In genomic region chr15:68484696-68485400, GRCh38 we compare ENCODE assay signal across 14 cellular contexts. TPM values are rescaled to one million over a fixed set of nuclear protein-coding genes. Genes with fewer than 3 reads are reported as not detected.
A peak's percentile ranks its signal among the peaks of the same experiment; 100 is the strongest.
DNase-seq lines count a peak whose midpoint lies in the region; ATAC-seq, FAIRE-seq and TF ChIP-seq lines count a peak whose summit lies in the region.
"Had no signal": no experiment of that assay in that cellular context is flagged by ENCODE, and none has a peak within 500 bp of the region (broad histone marks: within the 10 kb centered on the region; RNA-seq: fewer than 3 reads in every experiment).

No MANE protein-coding gene starts in this region.

- peaks cover 40% of the 10 kb centered on the region for H3K4me1 Mint-ChIP-seq in astrocyte (ENCODE audit: low read depth, unreplicated experiment)
- no peaks in the 10 kb centered on the region for H3K4me1 Mint-ChIP-seq in activated naive CD4-positive, alpha-beta T cell treated with anti-CD3 and anti-CD28 coated beads, Interleukin-2, amount 10 ng/mL, durations not matched to agents 7 days and 5 days
- H3K4me1 Mint-ChIP-seq in natural killer cell treated with Interleukin-12 subunit alpha and Interleukin-12 subunit beta and Interleukin-15 and Interleukin-18, amount 100 ng/mL, for 72 hours (ENCODE audit: low read depth in 2 of 2), result no peaks in the 10 kb centered on the region
- H3K4me1 Mint-ChIP-seq: naive B cell had no signal

- no peaks in the 10 kb centered on the region for H3K36me3 Mint-ChIP-seq in astrocyte (ENCODE audit: low read depth, unreplicated experiment)
- H3K36me3 Mint-ChIP-seq in activated naive CD4-positive, alpha-beta T cell treated with anti-CD3 and anti-CD28 coated beads, Interleukin-2, amount 10 ng/mL, durations not matched to agents 7 days and 5 days, result no peaks in the 10 kb centered on the region
- H3K36me3 Mint-ChIP-seq in natural killer cell treated with Interleukin-12 subunit alpha and Interleukin-12 subunit beta and Interleukin-15 and Interleukin-18, amount 100 ng/mL, for 72 hours, result no peaks in the 10 kb centered on the region
- H3K36me3 Mint-ChIP-seq: naive B cell had no signal

- CTCF ChIA-PET in activated naive CD4-positive, alpha-beta T cell treated with anti-CD3 and anti-CD28 coated beads, Interleukin-2, amount 10 ng/mL, durations not matched to agents 7 days and 5 days (lab: Charles Lee), result no interaction called here

- H3K79me2 ChIP-seq in astrocyte (ENCODE audit: insufficient read depth, low read length), result no peaks in the 10 kb centered on the region

- no peak for TF ChIP-seq POLR2A in H54 (IDR thresholded peaks at IDR 0.05; ENCODE audit: low read depth, low read length)
- no peak for TF ChIP-seq POLR2A in tibial nerve (IDR thresholded peaks at IDR 0.05)

- H3K36me3 ChIP-seq in astrocyte (ENCODE audit: insufficient read depth, low read length) (no peaks in the 10 kb centered on the region), tibial nerve (no peaks in the 10 kb centered on the region)

- no peak overlapping the region for H3K4me3 Mint-ChIP-seq in astrocyte (ENCODE audit: unreplicated experiment)
- no peak overlapping the region for H3K4me3 Mint-ChIP-seq in activated naive CD4-positive, alpha-beta T cell treated with anti-CD3 and anti-CD28 coated beads, Interleukin-2, amount 10 ng/mL, durations not matched to agents 7 days and 5 days
- H3K4me3 Mint-ChIP-seq in natural killer cell treated with Interleukin-12 subunit alpha and Interleukin-12 subunit beta and Interleukin-15 and Interleukin-18, amount 100 ng/mL, for 72 hours, result no peak overlapping the region
- H3K4me3 Mint-ChIP-seq: activated CD8-positive, alpha-beta T cell treated with anti-CD3 and anti-CD28 coated beads, Interleukin-2, amount 10 ng/mL, durations not matched to agents 7 days and 5 days; naive B cell had no signal

- peak overlapping the region; percentile 39 for H2AFZ ChIP-seq in astrocyte (ENCODE audit: low read depth, low read length)

- H3K27ac ChIP-seq in astrocyte (ENCODE audit: low read depth, low read length), result peak overlapping the region; percentile 73
- H3K27ac ChIP-seq in tibial nerve, result peak overlapping the region in 3 of 4 donors; percentile 38 to 86 (median 78)

- H3K27me3 ChIP-seq in astrocyte (ENCODE audit: insufficient read depth, low read length) (no peaks in the 10 kb centered on the region), tibial nerve (no peaks in the 10 kb centered on the region)

- H3K27me3 Mint-ChIP-seq in astrocyte (ENCODE audit: low read depth, unreplicated experiment), result no peaks in the 10 kb centered on the region
- H3K27me3 Mint-ChIP-seq in activated naive CD4-positive, alpha-beta T cell treated with anti-CD3 and anti-CD28 coated beads, Interleukin-2, amount 10 ng/mL, durations not matched to agents 7 days and 5 days, result peaks cover 56% of the 10 kb centered on the region
- H3K27me3 Mint-ChIP-seq in natural killer cell treated with Interleukin-12 subunit alpha and Interleukin-12 subunit beta and Interleukin-15 and Interleukin-18, amount 100 ng/mL, for 72 hours, result peaks cover 18 to 29% of the 10 kb centered on the region in 2 donors

- H4K20me1 ChIP-seq in astrocyte (ENCODE audit: insufficient read depth, low read length), result no peaks in the 10 kb centered on the region

- peak overlapping the region; percentile 71 for H3K9ac ChIP-seq in astrocyte (ENCODE audit: low read length)

- H3K27ac Mint-ChIP-seq in astrocyte (ENCODE audit: unreplicated experiment), result peak overlapping the region; percentile 89
- no peak overlapping the region for H3K27ac Mint-ChIP-seq in activated naive CD4-positive, alpha-beta T cell treated with anti-CD3 and anti-CD28 coated beads, Interleukin-2, amount 10 ng/mL, durations not matched to agents 7 days and 5 days
- H3K27ac Mint-ChIP-seq in natural killer cell treated with Interleukin-12 subunit alpha and Interleukin-12 subunit beta and Interleukin-15 and Interleukin-18, amount 100 ng/mL, for 72 hours, result no peak overlapping the region
- H3K27ac Mint-ChIP-seq: activated CD8-positive, alpha-beta T cell treated with anti-CD3 and anti-CD28 coated beads, Interleukin-2, amount 10 ng/mL, durations not matched to agents 7 days and 5 days had no signal

- no peaks in the 10 kb centered on the region for H3K9me3 ChIP-seq in astrocyte (ENCODE audit: insufficient read depth, low read depth, low read length)
- H3K9me3 ChIP-seq in tibial nerve, result no peaks in the 10 kb centered on the region

- DNase-seq in H54 (ENCODE audit: insufficient read length, low spot score) (peak; percentile 27), astrocyte (ENCODE audit: low read depth) (peak; percentile 88), hepatic stellate cell (ENCODE audit: low spot score) (peak; percentile 72), tibial nerve (ENCODE audit: low spot score in 2 of 2) (no peak), NCI-H2029 (lab: John Stamatoyannopoulos, UW) (no peak)
- no peak for DNase-seq in activated naive CD4-positive, alpha-beta T cell treated with anti-CD3 and anti-CD28 coated beads, Interleukin-2, amount 10 ng/mL, durations not matched to agents 7 days and 5 days
- no peak for DNase-seq in natural killer cell treated with Interleukin-12 subunit alpha and Interleukin-12 subunit beta and Interleukin-15 and Interleukin-18, amount 100 ng/mL, for 72 hours (ENCODE audit: low spot score)
- DNase-seq: activated CD8-positive, alpha-beta T cell treated with anti-CD3 and anti-CD28 coated beads, Interleukin-2, amount 10 ng/mL, durations not matched to agents 7 days and 5 days; DND-41; naive B cell; NCI-H1417 treated with DMSO at 0.1 percent for 48 hours; NCI-H748 treated with DMSO at 0.1 percent for 48 hours; stimulated activated CD4-positive, alpha-beta T cell treated with anti-CD3 and anti-CD28 coated beads, Interleukin-12 subunit alpha, Interleukin-12 subunit beta, amount 100 ng/mL, for 4 hours had no signal

- H3K4me2 ChIP-seq in astrocyte (ENCODE audit: low read length), result peak overlapping the region; percentile 76

- no peak for TF ChIP-seq EP300 in tibial nerve (IDR thresholded peaks at IDR 0.05)

- no peak for ATAC-seq in natural killer cell treated with Interleukin-12 subunit alpha and Interleukin-12 subunit beta and Interleukin-15 and Interleukin-18, amount 100 ng/mL, for 72 hours
- ATAC-seq in GM18870 (IDR thresholded peaks at IDR 0.05; ENCODE audit: unreplicated experiment), result no peak
- ATAC-seq: activated CD8-positive, alpha-beta T cell treated with anti-CD3 and anti-CD28 coated beads, Interleukin-2, amount 10 ng/mL, durations not matched to agents 7 days and 5 days had no signal

- no peak for TF ChIP-seq CTCF in astrocyte (IDR thresholded peaks at IDR 0.05; ENCODE audit: insufficient read depth, low read depth, low read length)
- no peak for TF ChIP-seq CTCF in tibial nerve (IDR thresholded peaks at IDR 0.05)

- H3K9me3 Mint-ChIP-seq in astrocyte (ENCODE audit: unreplicated experiment), result no peaks in the 10 kb centered on the region
- no peaks in the 10 kb centered on the region for H3K9me3 Mint-ChIP-seq in activated naive CD4-positive, alpha-beta T cell treated with anti-CD3 and anti-CD28 coated beads, Interleukin-2, amount 10 ng/mL, durations not matched to agents 7 days and 5 days
- H3K9me3 Mint-ChIP-seq in natural killer cell treated with Interleukin-12 subunit alpha and Interleukin-12 subunit beta and Interleukin-15 and Interleukin-18, amount 100 ng/mL, for 72 hours, result no peaks in the 10 kb centered on the region

- FAIRE-seq in H54 (lab: Jason Lieb, UNC), result no peak
- FAIRE-seq in astrocyte (lab: Jason Lieb, UNC), result peak; percentile 99

- H3K4me3 ChIP-seq in astrocyte (ENCODE audit: insufficient read depth, low read depth, low read length) (no peak overlapping the region), tibial nerve (no peak overlapping the region)

- whole genome bisulfite sequencing in tibial nerve, 2 donors, result 36 to 46% methylated on average over 14 of the region's 14 CpGs

- H3K4me1 ChIP-seq in astrocyte (ENCODE audit: insufficient read depth, low read length) (peaks cover 32% of the 10 kb centered on the region), tibial nerve (peaks cover 0 to 33% (median 0%) of the 10 kb centered on the region in 4 donors)

RNA-seq across cellular contexts. Expression of gene ITGA11, which starts 52.9 kb away (rescaled TPM):
- total RNA-seq in astrocyte (193 and 369 TPM in 2 replicates), tibial nerve (10 to 100 TPM in 1 of 4 donors, 1 to 10 TPM in 3; 2.7 to 12.1 (median 6.9) TPM)
- under 1 TPM; 0.17 to 0.98 TPM for total RNA-seq in natural killer cell treated with Interleukin-12 subunit alpha and Interleukin-12 subunit beta and Interleukin-15 and Interleukin-18, amount 100 ng/mL, for 72 hours

Comparison
In these comparisons a context has a peak if more than half of its experiments do, and no peak if none do; other contexts are left out.
1. DNase-seq: peak in H54 (single experiment), astrocyte (single experiment) and hepatic stellate cell (single experiment); none in tibial nerve (0 of 2), activated naive CD4-positive, alpha-beta T cell treated with anti-CD3 and anti-CD28 coated beads, Interleukin-2, amount 10 ng/mL, durations not matched to agents 7 days and 5 days (single experiment), NCI-H2029 (single experiment) and natural killer cell treated with Interleukin-12 subunit alpha and Interleukin-12 subunit beta and Interleukin-15 and Interleukin-18, amount 100 ng/mL, for 72 hours (single experiment).
2. RNA of gene ITGA11, which starts 52.9 kb away (total RNA-seq): 193 to 369 TPM in astrocyte; 2.7 to 12.1 TPM in tibial nerve and 0.17 to 0.98 TPM in natural killer cell treated with Interleukin-12 subunit alpha and Interleukin-12 subunit beta and Interleukin-15 and Interleukin-18, amount 100 ng/mL, for 72 hours; every median in the first group is over 10 times any median in the second.